In genomic region chr15:69542028-69542427, GRCh38 we compare ENCODE assay signal across 1 cellular context.
TF ChIP-seq lines count a peak whose summit lies in the region.

No MANE protein-coding gene starts in this region.

TF ChIP-seq in GM12878, 131 proteins besides CTCF, POLR2A, EP300 and RAD21 (continued from another document):
- TF ChIP-seq, protein P1, sequence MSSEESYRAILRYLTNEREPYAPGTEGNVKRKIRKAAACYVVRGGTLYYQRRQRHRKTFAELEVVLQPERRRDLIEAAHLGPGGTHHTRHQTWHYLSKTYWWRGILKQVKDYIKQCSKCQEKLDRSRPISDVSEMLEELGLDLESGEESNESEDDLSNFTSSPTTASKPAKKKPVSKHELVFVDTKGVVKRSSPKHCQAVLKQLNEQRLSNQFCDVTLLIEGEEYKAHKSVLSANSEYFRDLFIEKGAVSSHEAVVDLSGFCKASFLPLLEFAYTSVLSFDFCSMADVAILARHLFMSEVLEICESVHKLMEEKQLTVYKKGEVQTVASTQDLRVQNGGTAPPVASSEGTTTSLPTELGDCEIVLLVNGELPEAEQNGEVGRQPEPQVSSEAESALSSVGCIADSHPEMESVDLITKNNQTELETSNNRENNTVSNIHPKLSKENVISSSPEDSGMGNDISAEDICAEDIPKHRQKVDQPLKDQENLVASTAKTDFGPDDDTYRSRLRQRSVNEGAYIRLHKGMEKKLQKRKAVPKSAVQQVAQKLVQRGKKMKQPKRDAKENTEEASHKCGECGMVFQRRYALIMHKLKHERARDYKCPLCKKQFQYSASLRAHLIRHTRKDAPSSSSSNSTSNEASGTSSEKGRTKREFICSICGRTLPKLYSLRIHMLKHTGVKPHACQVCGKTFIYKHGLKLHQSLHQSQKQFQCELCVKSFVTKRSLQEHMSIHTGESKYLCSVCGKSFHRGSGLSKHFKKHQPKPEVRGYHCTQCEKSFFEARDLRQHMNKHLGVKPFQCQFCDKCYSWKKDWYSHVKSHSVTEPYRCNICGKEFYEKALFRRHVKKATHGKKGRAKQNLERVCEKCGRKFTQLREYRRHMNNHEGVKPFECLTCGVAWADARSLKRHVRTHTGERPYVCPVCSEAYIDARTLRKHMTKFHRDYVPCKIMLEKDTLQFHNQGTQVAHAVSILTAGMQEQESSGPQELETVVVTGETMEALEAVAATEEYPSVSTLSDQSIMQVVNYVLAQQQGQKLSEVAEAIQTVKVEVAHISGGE (CRISPR knock-in tag; IDR thresholded peaks at IDR 0.05), result no peak
